ENCODE assay signal across 8 cellular contexts in genomic region chr15:70504305-70504951, GRCh38.
DNase-seq lines count a peak whose midpoint lies in the region; ATAC-seq lines count a peak whose summit lies in the region.

No MANE protein-coding gene starts in this region.

- H3K9me3 ChIP-seq in KOPT-K1 (ENCODE audit: insufficient read depth, low read length, poor library complexity, severe bottlenecking): peaks cover 10% of the 10 kb centered on the region

- DNase-seq in NCI-H82 (lab: John Stamatoyannopoulos, UW) (peak; percentile 24), NCI-H82 treated with DMSO at 0.1 percent for 48 hours (lab: John Stamatoyannopoulos, UW; ENCODE audit: unreplicated experiment) (no peak), medulla oblongata (ENCODE audit: extremely low spot score) (peak; percentile 49), COR-L47 (lab: John Stamatoyannopoulos, UW) (no peak)
- no peak for DNase-seq in activated naive CD8-positive, alpha-beta T cell treated with anti-CD3 and anti-CD28 coated beads, Interleukin-2, amount 10 ng/mL, durations not matched to agents 7 days and 5 days

- POLR2A ChIA-PET in activated naive CD8-positive, alpha-beta T cell treated with anti-CD3 and anti-CD28 coated beads, Interleukin-2, amount 10 ng/mL, durations not matched to agents 7 days and 5 days (lab: Charles Lee): interaction anchor here (0.6 to 2.4 kb wide), 8 partner anchors 12 to 1679 kb away, joined by 3 to 17 read pairs (median 3); no protein-coding TSS in a partner anchor

- peaks cover 5% of the 10 kb centered on the region for H3K9me3 Mint-ChIP-seq in activated naive CD8-positive, alpha-beta T cell treated with anti-CD3 and anti-CD28 coated beads, Interleukin-2, amount 10 ng/mL, durations not matched to agents 7 days and 5 days

- H3K27ac Mint-ChIP-seq in activated naive CD8-positive, alpha-beta T cell treated with anti-CD3 and anti-CD28 coated beads, Interleukin-2, amount 10 ng/mL, durations not matched to agents 7 days and 5 days: peak overlapping the region; percentile 47

- no peaks in the 10 kb centered on the region for H3K36me3 ChIP-seq in KOPT-K1 (ENCODE audit: insufficient read depth, low read length)

- H3K36me3 Mint-ChIP-seq in activated naive CD8-positive, alpha-beta T cell treated with anti-CD3 and anti-CD28 coated beads, Interleukin-2, amount 10 ng/mL, durations not matched to agents 7 days and 5 days: no peaks in the 10 kb centered on the region

- peaks cover 57% of the 10 kb centered on the region for H3K4me1 Mint-ChIP-seq in activated naive CD8-positive, alpha-beta T cell treated with anti-CD3 and anti-CD28 coated beads, Interleukin-2, amount 10 ng/mL, durations not matched to agents 7 days and 5 days

- ATAC-seq in GM21619 (IDR thresholded peaks at IDR 0.05; ENCODE audit: unreplicated experiment) (peak; percentile 49), HG03039 (IDR thresholded peaks at IDR 0.05; ENCODE audit: unreplicated experiment) (no peak)
- ATAC-seq in activated naive CD8-positive, alpha-beta T cell treated with anti-CD3 and anti-CD28 coated beads, Interleukin-2, amount 10 ng/mL, durations not matched to agents 7 days and 5 days (ENCODE audit: low read depth): peak; percentile 36

- H3K4me3 Mint-ChIP-seq in activated naive CD8-positive, alpha-beta T cell treated with anti-CD3 and anti-CD28 coated beads, Interleukin-2, amount 10 ng/mL, durations not matched to agents 7 days and 5 days: peak overlapping the region; percentile 58

- H3K27me3 Mint-ChIP-seq in activated naive CD8-positive, alpha-beta T cell treated with anti-CD3 and anti-CD28 coated beads, Interleukin-2, amount 10 ng/mL, durations not matched to agents 7 days and 5 days: peaks cover 9% of the 10 kb centered on the region

- peak overlapping the region; percentile 45 for H3K27ac ChIP-seq in KOPT-K1 (ENCODE audit: low read depth, low read length, poor library complexity, severe bottlenecking)

Comparison
In these comparisons a context has a peak if more than half of its experiments do, and no peak if none do; other contexts are left out.
1. DNase-seq: peak in NCI-H82 (single experiment) and medulla oblongata (single experiment); none in NCI-H82 treated with DMSO at 0.1 percent for 48 hours (single experiment), activated naive CD8-positive, alpha-beta T cell treated with anti-CD3 and anti-CD28 coated beads, Interleukin-2, amount 10 ng/mL, durations not matched to agents 7 days and 5 days (single experiment) and COR-L47 (single experiment).